Comparison of ENCODE assay signal across 1 cellular context in the genomic region with DNA sequence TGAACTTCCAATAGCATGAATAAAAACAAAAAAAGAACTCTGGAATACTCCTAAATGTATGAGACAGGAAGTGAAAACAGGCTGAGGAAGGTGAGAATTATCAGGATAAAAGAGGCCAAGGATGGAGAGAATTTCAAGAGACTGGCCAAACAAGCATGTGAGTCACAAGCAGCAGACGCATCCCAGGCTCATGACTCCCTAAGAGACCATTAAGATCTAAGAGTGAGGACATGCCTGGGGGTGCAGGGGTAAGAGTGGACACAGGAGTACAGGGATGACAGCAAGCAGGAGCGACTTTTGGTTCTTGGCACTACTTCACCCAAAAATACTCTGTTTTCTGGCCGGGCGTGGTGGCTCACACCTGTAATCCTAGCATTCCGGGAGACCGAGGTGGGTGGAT.
TF ChIP-seq lines count a peak whose summit lies in the region.

No MANE protein-coding gene starts in this region.

TF ChIP-seq in GM23338, 12 proteins besides CTCF, POLR2A, EP300 and RAD21 (continued from another document):
- TF ChIP-seq ZNF462 (CRISPR knock-in tag; IDR thresholded peaks at IDR 0.05) (no peak), STAT1 (IDR thresholded peaks at IDR 0.05; ENCODE audit: unreplicated experiment) (no peak)
